14 cellular contexts compared by ENCODE assay signal in the genomic region with DNA sequence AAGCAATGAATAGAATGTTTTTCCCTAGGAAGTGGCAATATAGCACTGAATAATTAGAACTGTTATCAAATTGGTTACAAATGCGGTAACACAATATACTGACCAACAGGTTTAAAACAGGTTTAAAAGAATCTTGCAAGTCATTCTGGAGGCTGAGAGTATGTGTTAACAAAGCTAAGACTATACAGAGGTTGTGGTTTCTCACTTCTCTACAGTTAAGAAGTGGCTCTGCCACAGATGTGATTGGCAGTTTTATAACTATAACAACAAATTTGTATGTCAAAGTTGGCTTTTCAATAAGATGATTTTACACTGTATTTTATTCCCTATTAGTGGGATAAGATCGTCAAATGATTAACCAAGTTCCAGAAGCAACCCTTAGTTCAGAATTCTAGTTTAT. TPM values are rescaled to one million over a fixed set of nuclear protein-coding genes. Genes with fewer than 3 reads are reported as not detected.
DNase-seq lines count a peak whose midpoint lies in the region; ATAC-seq and TF ChIP-seq lines count a peak whose summit lies in the region.
"Had no signal": no experiment of that assay in that cellular context is flagged by ENCODE, and none has a peak within 500 bp of the region (broad histone marks: within the 10 kb centered on the region; RNA-seq: fewer than 3 reads in every experiment).

No MANE protein-coding gene starts in this region.

- no peak overlapping the region for H2AFZ ChIP-seq in Loucy (ENCODE audit: low read length)
- no peak overlapping the region for H2AFZ ChIP-seq in neural progenitor cell (replicated peaks)

- CTCF ChIA-PET in GM10248 (lab: Yijun Ruan, JAX) = no interaction called here

- peaks cover 22% of the 10 kb centered on the region for H3K79me2 ChIP-seq in Loucy (ENCODE audit: insufficient read depth, low read length)
- H3K79me2 ChIP-seq in neural progenitor cell (ENCODE audit: low read depth) = peaks cover 51% of the 10 kb centered on the region

- H4K20me1 ChIP-seq in Loucy (ENCODE audit: insufficient read depth, low read length, poor library complexity, severe bottlenecking) = no peaks in the 10 kb centered on the region
- no peaks in the 10 kb centered on the region for H4K20me1 ChIP-seq in neural progenitor cell (ENCODE audit: low read depth)

- no peak for TF ChIP-seq CTCF in GM10248 (IDR thresholded peaks at IDR 0.05; ENCODE audit: control extremely low read depth, extremely low read depth, low read depth, missing control alignments)
- TF ChIP-seq CTCF in Loucy (conservative IDR thresholded peaks at IDR 0.05; ENCODE audit: low read length) = no peak
- no peak for TF ChIP-seq CTCF in neural progenitor cell (IDR thresholded peaks at IDR 0.05)

- peak overlapping the region; percentile 64 for H3K9ac ChIP-seq in Loucy (ENCODE audit: low read depth, low read length, poor library complexity, severe bottlenecking)
- no peak overlapping the region for H3K9ac ChIP-seq in neural progenitor cell

- H3K4me2 ChIP-seq in Loucy (ENCODE audit: low read depth, low read length, poor library complexity, severe bottlenecking) = peak overlapping the region; percentile 75
- H3K4me2 ChIP-seq in neural progenitor cell = no peak overlapping the region

- H3K27ac ChIP-seq in neural progenitor cell = no peak overlapping the region
- H3K27ac ChIP-seq: adrenal gland had no signal

- H3K4me3 Mint-ChIP-seq in neural progenitor cell = no peak overlapping the region

- no peaks in the 10 kb centered on the region for H3K9me3 Mint-ChIP-seq in neural progenitor cell

- peaks cover 15% of the 10 kb centered on the region for H3K36me3 Mint-ChIP-seq in neural progenitor cell

- H3K36me3 ChIP-seq in Loucy (ENCODE audit: insufficient read depth, low read length) (peaks cover 7% of the 10 kb centered on the region; the same call in 1 of the 2 replicates), neural progenitor cell (peaks cover 7% of the 10 kb centered on the region)

- H3K27me3 ChIP-seq in Loucy (ENCODE audit: insufficient read depth, low read length, poor library complexity, severe bottlenecking) (no peaks in the 10 kb centered on the region), neural progenitor cell (no peaks in the 10 kb centered on the region)
- H3K27me3 ChIP-seq: adrenal gland had no signal

- H3K4me1 ChIP-seq in Loucy (ENCODE audit: insufficient read depth, low read length, poor library complexity, severe bottlenecking) (peaks cover 42% of the 10 kb centered on the region), neural progenitor cell (no peaks in the 10 kb centered on the region)

- POLR2A ChIA-PET in GM10248 (lab: Yijun Ruan, JAX) = no interaction called here

- no peaks in the 10 kb centered on the region for H3K9me3 ChIP-seq in Loucy (ENCODE audit: insufficient read depth, low read depth, low read length)
- no peaks in the 10 kb centered on the region for H3K9me3 ChIP-seq in neural progenitor cell (ENCODE audit: low read depth)
- H3K9me3 ChIP-seq: adrenal gland had no signal

- 0 out of 2 replicates have a peak, but pooled peaks cover 2% of the 10 kb centered on the region for H3F3A ChIP-seq in Loucy (ENCODE audit: low read depth)
- H3F3A ChIP-seq in neural progenitor cell (ENCODE audit: low read depth) = no peaks in the 10 kb centered on the region

- peaks cover 4% of the 10 kb centered on the region for H3K4me1 Mint-ChIP-seq in neural progenitor cell

- peak; percentile 29 for DNase-seq in GM10248 (ENCODE audit: extremely low spot score)
- no peak for DNase-seq in NCI-H526 (lab: John Stamatoyannopoulos, UW)
- DNase-seq in NCI-H2081 treated with DMSO at 0.1 percent for 48 hours (lab: John Stamatoyannopoulos, UW) = no peak
- DNase-seq in neural progenitor cell (ENCODE audit: low spot score) = no peak
- DNase-seq: adrenal gland; effector CD4-positive, alpha-beta T cell; NCI-H2107; right cardiac atrium had no signal

- no peaks in the 10 kb centered on the region for H3K27me3 Mint-ChIP-seq in neural progenitor cell (ENCODE audit: insufficient read depth, low read depth)

- no peaks in the 10 kb centered on the region for H3K9me2 ChIP-seq in Loucy (replicated peaks; ENCODE audit: low read depth, low read length)

- H3K27ac Mint-ChIP-seq in neural progenitor cell = no peak overlapping the region

- ATAC-seq in GM19025 (IDR thresholded peaks at IDR 0.05; ENCODE audit: low read depth, unreplicated experiment) (peak; percentile 63), HG02678 (IDR thresholded peaks at IDR 0.05; ENCODE audit: unreplicated experiment) (peak; percentile 88), HG02840 (IDR thresholded peaks at IDR 0.05; ENCODE audit: low FRiP score, unreplicated experiment) (no peak)
- ATAC-seq: activated CD4-positive, CD25-positive, alpha-beta regulatory T cell treated with anti-CD3 and anti-CD28 coated beads, Interleukin-2, amount 50 U/mL, for 24 hours; HepG2; right cardiac atrium had no signal

- H3K4me3 ChIP-seq in Loucy (ENCODE audit: low read length, poor library complexity, severe bottlenecking) (peak overlapping the region; percentile 60), neural progenitor cell (no peak overlapping the region)
- H3K4me3 ChIP-seq: adrenal gland had no signal

RNA-seq across cellular contexts. Expression of a gene that starts 7.1 kb away (rescaled TPM):
- total RNA-seq in neural progenitor cell (ENCODE audit: low replicate concordance) = 70.6 and 101 TPM in 2 replicates

RNA-seq across cellular contexts. Expression of a gene that starts 42.5 kb away (rescaled TPM):
- 21.5 and 32.6 TPM in 2 replicates for total RNA-seq in neural progenitor cell (ENCODE audit: low replicate concordance)

RNA-seq across cellular contexts. Expression of a gene that starts 58.2 kb away (rescaled TPM):
- 5.2 and 10.7 TPM in 2 replicates for total RNA-seq in neural progenitor cell (ENCODE audit: low replicate concordance)
